In genomic region chr5:39219433-39219832, GRCh38 we compare ENCODE assay signal across 10 cellular contexts. TPM values are rescaled to one million over a fixed set of nuclear protein-coding genes. Genes with fewer than 3 reads are reported as not detected.
DNase-seq lines count a peak whose midpoint lies in the region; ATAC-seq, FAIRE-seq and TF ChIP-seq lines count a peak whose summit lies in the region.
"Had no signal": no experiment of that assay in that cellular context is flagged by ENCODE, and none has a peak within 500 bp of the region (broad histone marks: within the 10 kb centered on the region; RNA-seq: fewer than 3 reads in every experiment).

TSS of gene FYB1 (minus strand) at chr5:39219563. CDS start at chr5:39202960, 16,603 bp downstream.

- peaks cover 53% of the 10 kb centered on the region for H3K4me1 Mint-ChIP-seq in activated naive CD8-positive, alpha-beta T cell (ENCODE audit: low read depth)
- H3K4me1 Mint-ChIP-seq in activated naive CD8-positive, alpha-beta T cell treated with anti-CD3 and anti-CD28 coated beads, Interleukin-2, amount 50 U/mL, for 24 hours: peaks cover 62% of the 10 kb centered on the region

- no peak within 1 kb of the TSS for H2BK15ac ChIP-seq in mesenchymal stem cell (ENCODE audit: low read depth, poor library complexity, severe bottlenecking)

- TF ChIP-seq CTCF in bronchial epithelial cell (IDR thresholded peaks at IDR 0.05; ENCODE audit: insufficient read depth, low read length, severe bottlenecking): no peak

- H3K4me3 ChIP-seq in bronchial epithelial cell (ENCODE audit: low read depth, low read length) (no peak within 1 kb of the TSS), mesenchymal stem cell (ENCODE audit: insufficient read depth in 1 of 2, low read depth in 1 of 2, low read length in 2 of 2) (peak within 1 kb of the TSS in 1 of 2 experiments; percentile 55)

- no peaks in the 10 kb centered on the region for H3K9me3 Mint-ChIP-seq in activated naive CD8-positive, alpha-beta T cell (ENCODE audit: low read depth)
- H3K9me3 Mint-ChIP-seq in activated naive CD8-positive, alpha-beta T cell treated with anti-CD3 and anti-CD28 coated beads, Interleukin-2, amount 50 U/mL, for 24 hours: no peaks in the 10 kb centered on the region
- H3K9me3 Mint-ChIP-seq: T-helper 1 cell treated with Interleukin-12 subunit alpha and Interleukin-12 subunit beta and Interleukin-4 antibody, amounts not matched to agents 30 μg/mL and 1 μg/mL, for 36 hours had no signal

- no peak within 1 kb of the TSS for H4K91ac ChIP-seq in mesenchymal stem cell (ENCODE audit: low read length)

- H3K4ac ChIP-seq in mesenchymal stem cell (ENCODE audit: low read depth in 1 of 2, low read length in 2 of 2): no peak within 1 kb of the TSS

- DNase-seq in activated naive CD8-positive, alpha-beta T cell treated with anti-CD3 and anti-CD28 coated beads, Interleukin-2, amount 50 U/mL, for 24 hours: no peak
- DNase-seq in bronchial epithelial cell (ENCODE audit: low read depth) (peak; percentile 85), mesenchymal stem cell (no peak), GM19238 (ENCODE audit: insufficient read length, low spot score) (no peak), activated gamma-delta T cell treated with Interleukin-2 at 50 U/mL for 16 hours (no peak)
- DNase-seq: erythroblast had no signal

- peak within 1 kb of the TSS; percentile 76 for H3K27ac Mint-ChIP-seq in activated naive CD8-positive, alpha-beta T cell
- H3K27ac Mint-ChIP-seq in activated naive CD8-positive, alpha-beta T cell treated with anti-CD3 and anti-CD28 coated beads, Interleukin-2, amount 50 U/mL, for 24 hours: no peak within 1 kb of the TSS

- ATAC-seq in activated naive CD8-positive, alpha-beta T cell treated with anti-CD3 and anti-CD28 coated beads, Interleukin-2, amount 50 U/mL, for 24 hours: no peak
- ATAC-seq in GM21723 (IDR thresholded peaks at IDR 0.05; ENCODE audit: unreplicated experiment) (no peak), HG02678 (IDR thresholded peaks at IDR 0.05; ENCODE audit: unreplicated experiment) (no peak)

- no peaks in the 10 kb centered on the region for H3K27me3 Mint-ChIP-seq in activated naive CD8-positive, alpha-beta T cell
- no peaks in the 10 kb centered on the region for H3K27me3 Mint-ChIP-seq in activated naive CD8-positive, alpha-beta T cell treated with anti-CD3 and anti-CD28 coated beads, Interleukin-2, amount 50 U/mL, for 24 hours

- H3K36me3 ChIP-seq in bronchial epithelial cell (ENCODE audit: control insufficient read depth, insufficient read depth, low read length): no peaks in the 10 kb centered on the region
- H3K36me3 ChIP-seq in mesenchymal stem cell (ENCODE audit: control insufficient read depth in 1 of 2, insufficient read depth in 2 of 2, low read depth in 1 of 2, low read length in 2 of 2): no peaks in the 10 kb centered on the region

- H3K79me1 ChIP-seq in mesenchymal stem cell (replicated peaks; ENCODE audit: low read length, poor library complexity, severe bottlenecking): no peaks in the 10 kb centered on the region

- WGBS in mesenchymal stem cell: 96% methylated on average over 3 of the region's 4 CpGs

- no peak within 1 kb of the TSS for H3K23ac ChIP-seq in mesenchymal stem cell (ENCODE audit: low read length in 2 of 2)

- H3K18ac ChIP-seq in mesenchymal stem cell (ENCODE audit: low read depth in 1 of 2, low read length in 2 of 2): no peak within 1 kb of the TSS

- H3K4me1 ChIP-seq in mesenchymal stem cell (ENCODE audit: control insufficient read depth, insufficient read depth, low read depth, low read length): no peaks in the 10 kb centered on the region

- H4K8ac ChIP-seq in mesenchymal stem cell (ENCODE audit: low read length): no peak within 1 kb of the TSS

- H2BK5ac ChIP-seq in mesenchymal stem cell (ENCODE audit: low read depth, low read length, poor library complexity, severe bottlenecking): no peak within 1 kb of the TSS

- no peaks in the 10 kb centered on the region for H3K9me3 ChIP-seq in mesenchymal stem cell (ENCODE audit: control insufficient read depth, low read length)

- H2AFZ ChIP-seq in mesenchymal stem cell (ENCODE audit: low read depth, low read length): no peak within 1 kb of the TSS

- no peak for FAIRE-seq in bronchial epithelial cell (lab: Jason Lieb, UNC)

- H3K4me3 Mint-ChIP-seq in activated naive CD8-positive, alpha-beta T cell: no peak within 1 kb of the TSS
- H3K4me3 Mint-ChIP-seq in activated naive CD8-positive, alpha-beta T cell treated with anti-CD3 and anti-CD28 coated beads, Interleukin-2, amount 50 U/mL, for 24 hours: no peak within 1 kb of the TSS

- no peak within 1 kb of the TSS for H2BK120ac ChIP-seq in mesenchymal stem cell (ENCODE audit: low read depth, low read length)

- H3K4me2 ChIP-seq in mesenchymal stem cell (ENCODE audit: low read length, poor library complexity, severe bottlenecking): no peak within 1 kb of the TSS

- H3K36me3 Mint-ChIP-seq in activated naive CD8-positive, alpha-beta T cell: no peaks in the 10 kb centered on the region
- H3K36me3 Mint-ChIP-seq in activated naive CD8-positive, alpha-beta T cell treated with anti-CD3 and anti-CD28 coated beads, Interleukin-2, amount 50 U/mL, for 24 hours (ENCODE audit: low read depth): no peaks in the 10 kb centered on the region

- no peak within 1 kb of the TSS for H3K27ac ChIP-seq in mesenchymal stem cell (ENCODE audit: low read length, poor library complexity, severe bottlenecking)

- H3K14ac ChIP-seq in mesenchymal stem cell (ENCODE audit: low read length in 2 of 2): no peak within 1 kb of the TSS

- peak within 1 kb of the TSS; percentile 29 for H3K9ac ChIP-seq in mesenchymal stem cell (ENCODE audit: low read length)

- H2AK5ac ChIP-seq in mesenchymal stem cell (ENCODE audit: low read length, severe bottlenecking): no peak within 1 kb of the TSS

- no peak within 1 kb of the TSS for H2BK12ac ChIP-seq in mesenchymal stem cell (ENCODE audit: low read length in 2 of 2)

- H3K27me3 ChIP-seq in bronchial epithelial cell (ENCODE audit: control insufficient read depth, insufficient read depth, low read length) (no peaks in the 10 kb centered on the region), mesenchymal stem cell (ENCODE audit: control insufficient read depth in 1 of 2, insufficient read depth in 1 of 2, low read length in 2 of 2) (no peaks in the 10 kb centered on the region)

RNA-seq across cellular contexts. Expression of gene FYB1, which starts in this region (rescaled TPM):
- 0.13 and 0.26 TPM in 2 replicates for total RNA-seq in bronchial epithelial cell
- polyA plus RNA-seq in mesenchymal stem cell (2013, experiment 1 of 2): 0.10 TPM
- polyA plus RNA-seq in mesenchymal stem cell (2013, experiment 2 of 2): 0.04 TPM

Comparison
In these comparisons a context has a peak if more than half of its experiments do, and no peak if none do; other contexts are left out.
1. Peak in DNase-seq in bronchial epithelial cell; RNA of the gene not detected or under 1 TPM.